In the genomic region with DNA sequence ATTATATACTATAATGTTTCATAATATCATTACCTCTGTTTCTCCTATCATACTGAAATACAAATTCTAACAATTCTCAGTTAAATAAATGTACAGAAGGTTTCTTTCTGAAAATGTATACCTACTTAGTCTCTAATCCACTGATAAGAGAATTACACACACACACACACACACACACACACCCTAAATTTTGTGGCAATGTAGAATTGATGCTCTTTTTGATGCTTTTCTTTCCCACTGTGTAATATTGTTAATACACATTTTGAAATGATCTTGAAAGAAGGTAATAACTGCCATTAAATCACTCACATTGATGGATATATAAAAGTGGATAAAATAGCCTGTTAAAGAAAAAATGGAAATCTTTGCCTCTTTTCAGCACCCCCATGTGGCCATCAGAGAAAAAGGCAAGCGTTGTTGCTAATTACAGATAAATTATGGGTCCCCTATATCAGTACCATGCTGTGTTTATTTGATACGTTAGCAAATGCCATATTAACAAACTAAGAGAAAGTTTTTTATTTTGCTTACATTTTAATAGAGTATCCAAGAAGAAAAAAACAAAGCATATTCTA, we compare ENCODE assay signal across 10 cellular contexts.
DNase-seq lines count a peak whose midpoint lies in the region; ATAC-seq and TF ChIP-seq lines count a peak whose summit lies in the region.
"Had no signal": no experiment of that assay in that cellular context is flagged by ENCODE, and none has a peak within 500 bp of the region (broad histone marks: within the 10 kb centered on the region; RNA-seq: fewer than 3 reads in every experiment).

No MANE protein-coding gene starts in this region.

- H3K27me3 ChIP-seq in Caco-2 (replicated peaks; ENCODE audit: control insufficient read depth, insufficient read depth, low read length): no peaks in the 10 kb centered on the region
- H3K27me3 ChIP-seq in GM23338 (ENCODE audit: insufficient read depth): no peaks in the 10 kb centered on the region
- H3K27me3 ChIP-seq in Peyer's patch: no peaks in the 10 kb centered on the region

- H3F3A ChIP-seq in GM23338 (replicated peaks; ENCODE audit: low read depth): no peaks in the 10 kb centered on the region

- H3K36me3 Mint-ChIP-seq in Caco-2 (ENCODE audit: insufficient read depth, unreplicated experiment) (no peaks in the 10 kb centered on the region), GM23338 (ENCODE audit: low read depth) (no peaks in the 10 kb centered on the region)
- H3K36me3 Mint-ChIP-seq in activated naive CD4-positive, alpha-beta T cell treated with anti-CD3 and anti-CD28 coated beads, Interleukin-2, amount 50 U/mL, for 72 hours: no peaks in the 10 kb centered on the region

- H3K36me3 ChIP-seq in Caco-2 (ENCODE audit: control insufficient read depth, insufficient read depth, low read length) (no peaks in the 10 kb centered on the region), GM23338 (ENCODE audit: insufficient read depth) (no peaks in the 10 kb centered on the region), Peyer's patch (no peaks in the 10 kb centered on the region)

- ATAC-seq in GM23338: no peak
- no peak for ATAC-seq in activated naive CD4-positive, alpha-beta T cell treated with anti-CD3 and anti-CD28 coated beads, Interleukin-2, amount 50 U/mL, for 72 hours
- ATAC-seq: Right ventricle myocardium inferior had no signal

- TF ChIP-seq POLR2A in Peyer's patch (IDR thresholded peaks at IDR 0.05): no peak

- H3K27ac ChIP-seq in GM23338 (ENCODE audit: low read depth) (no peak overlapping the region), Peyer's patch (no peak overlapping the region)

- H3K79me2 ChIP-seq in GM23338 (replicated peaks; ENCODE audit: insufficient read depth): no peaks in the 10 kb centered on the region

- TF ChIP-seq CTCF in Caco-2 (IDR thresholded peaks at IDR 0.05; ENCODE audit: insufficient read depth in 1 of 2, low read depth in 1 of 2, low read length in 1 of 2, severe bottlenecking in 1 of 2, unreplicated experiment in 1 of 2) (peak; percentile 50 to 60), GM23338 (conservative IDR thresholded peaks at IDR 0.05; ENCODE audit: low read depth in 2 of 2) (peak; percentile 64 to 90), Peyer's patch (IDR thresholded peaks at IDR 0.05) (peak in 2 of 6 experiments; percentile 9 to 19)

- H3K4me3 Mint-ChIP-seq in Caco-2 (ENCODE audit: unreplicated experiment) (no peak overlapping the region), GM23338 (no peak overlapping the region)

- H3K9me2 ChIP-seq in GM23338 (ENCODE audit: insufficient read depth): no peaks in the 10 kb centered on the region

- BruUV-seq in Caco-2 (replicated peaks; lab: Mats Ljungman, UMichigan): no TSS peak

- no peak overlapping the region for H2AFZ ChIP-seq in GM23338

- H3K4me3 ChIP-seq in Caco-2 (ENCODE audit: low read depth, low read length) (no peak overlapping the region), GM23338 (no peak overlapping the region), Peyer's patch (no peak overlapping the region)

- DNase-seq in Caco-2 (peak in 1 of 2 experiments; percentile 6), GM23338 (ENCODE audit: low spot score) (peak; percentile 47), SK-MEL-5 (ENCODE audit: low read depth, low spot score) (peak; percentile 21), left kidney (ENCODE audit: low read depth, low spot score) (peak; percentile 24), NCI-H1092 treated with DMSO at 0.1 percent for 48 hours (lab: John Stamatoyannopoulos, UW) (no peak), Peyer's patch (no peak)
- no peak for DNase-seq in activated naive CD4-positive, alpha-beta T cell treated with anti-CD3 and anti-CD28 coated beads, Interleukin-2, amount 50 U/mL, for 72 hours (ENCODE audit: low spot score in 2 of 2)
- no peak for DNase-seq in activated CD8-positive, alpha-beta memory T cell treated with anti-CD3 and anti-CD28 coated beads for 24 hours
- DNase-seq: substantia nigra had no signal

- H3K4me1 Mint-ChIP-seq in Caco-2 (ENCODE audit: low read depth, unreplicated experiment): no peaks in the 10 kb centered on the region
- H3K4me1 Mint-ChIP-seq in GM23338: no peaks in the 10 kb centered on the region

- no peaks in the 10 kb centered on the region for H3K9me3 Mint-ChIP-seq in Caco-2 (ENCODE audit: unreplicated experiment)
- H3K9me3 Mint-ChIP-seq in GM23338: peaks cover 4% of the 10 kb centered on the region; the same call in 1 of the 3 replicates
- H3K9me3 Mint-ChIP-seq in activated naive CD4-positive, alpha-beta T cell treated with anti-CD3 and anti-CD28 coated beads, Interleukin-2, amount 50 U/mL, for 72 hours: no peaks in the 10 kb centered on the region

- H3K4me2 ChIP-seq in GM23338: no peak overlapping the region

- H3K4me1 ChIP-seq in Caco-2 (no peaks in the 10 kb centered on the region), GM23338 (ENCODE audit: insufficient read depth) (no peaks in the 10 kb centered on the region), Peyer's patch (no peaks in the 10 kb centered on the region)

- CTCF ChIA-PET in Caco-2 (lab: Charles Lee): no interaction called here

- H3K9me3 ChIP-seq in Caco-2 (no peaks in the 10 kb centered on the region), Peyer's patch (no peaks in the 10 kb centered on the region)

- intact Hi-C loops in Caco-2 (cut with micrococcal nuclease; ENCODE audit: unreplicated experiment): loop anchor here (1.0 kb wide), 2 partner anchors 216 to 307 kb away; no protein-coding TSS in a partner anchor

- in situ Hi-C loops in SK-MEL-5 (cut with HindIII; ENCODE audit: low pct_unique_long_range_greater_than_20kb, low sequenced_read_pairs): no loop called here

- H3K27me3 Mint-ChIP-seq in Caco-2 (ENCODE audit: insufficient read depth, unreplicated experiment): no peaks in the 10 kb centered on the region
- no peaks in the 10 kb centered on the region for H3K27me3 Mint-ChIP-seq in GM23338 (ENCODE audit: insufficient read depth, low read depth, poor library complexity)

- no peaks in the 10 kb centered on the region for H4K20me1 ChIP-seq in GM23338 (replicated peaks; ENCODE audit: insufficient read depth)

- POLR2A ChIA-PET in Caco-2 (lab: Charles Lee): no interaction called here

- no peak overlapping the region for H3K27ac Mint-ChIP-seq in Caco-2 (ENCODE audit: unreplicated experiment)
- H3K27ac Mint-ChIP-seq in GM23338: no peak overlapping the region
- no peak overlapping the region for H3K27ac Mint-ChIP-seq in activated naive CD4-positive, alpha-beta T cell treated with anti-CD3 and anti-CD28 coated beads, Interleukin-2, amount 50 U/mL, for 72 hours

TF ChIP-seq in GM23338, 12 proteins besides CTCF, POLR2A, EP300 and RAD21 (continues in another document):
- TF ChIP-seq CREB1 (CRISPR knock-in tag; IDR thresholded peaks at IDR 0.05; ENCODE audit: low read depth): no peak
- TF ChIP-seq EZH2phosphoT487 (IDR thresholded peaks at IDR 0.05; ENCODE audit: unreplicated experiment): no peak
- TF ChIP-seq JUNB (IDR thresholded peaks at IDR 0.05; ENCODE audit: unreplicated experiment): no peak
- no peak for TF ChIP-seq STAT1 (IDR thresholded peaks at IDR 0.05; ENCODE audit: unreplicated experiment)
- no peak for TF ChIP-seq NANOG (IDR thresholded peaks at IDR 0.05; ENCODE audit: borderline replicate concordance)
- no peak for TF ChIP-seq ZNF331 (CRISPR knock-in tag; IDR thresholded peaks at IDR 0.05; ENCODE audit: low read depth)
- TF ChIP-seq, protein P1, sequence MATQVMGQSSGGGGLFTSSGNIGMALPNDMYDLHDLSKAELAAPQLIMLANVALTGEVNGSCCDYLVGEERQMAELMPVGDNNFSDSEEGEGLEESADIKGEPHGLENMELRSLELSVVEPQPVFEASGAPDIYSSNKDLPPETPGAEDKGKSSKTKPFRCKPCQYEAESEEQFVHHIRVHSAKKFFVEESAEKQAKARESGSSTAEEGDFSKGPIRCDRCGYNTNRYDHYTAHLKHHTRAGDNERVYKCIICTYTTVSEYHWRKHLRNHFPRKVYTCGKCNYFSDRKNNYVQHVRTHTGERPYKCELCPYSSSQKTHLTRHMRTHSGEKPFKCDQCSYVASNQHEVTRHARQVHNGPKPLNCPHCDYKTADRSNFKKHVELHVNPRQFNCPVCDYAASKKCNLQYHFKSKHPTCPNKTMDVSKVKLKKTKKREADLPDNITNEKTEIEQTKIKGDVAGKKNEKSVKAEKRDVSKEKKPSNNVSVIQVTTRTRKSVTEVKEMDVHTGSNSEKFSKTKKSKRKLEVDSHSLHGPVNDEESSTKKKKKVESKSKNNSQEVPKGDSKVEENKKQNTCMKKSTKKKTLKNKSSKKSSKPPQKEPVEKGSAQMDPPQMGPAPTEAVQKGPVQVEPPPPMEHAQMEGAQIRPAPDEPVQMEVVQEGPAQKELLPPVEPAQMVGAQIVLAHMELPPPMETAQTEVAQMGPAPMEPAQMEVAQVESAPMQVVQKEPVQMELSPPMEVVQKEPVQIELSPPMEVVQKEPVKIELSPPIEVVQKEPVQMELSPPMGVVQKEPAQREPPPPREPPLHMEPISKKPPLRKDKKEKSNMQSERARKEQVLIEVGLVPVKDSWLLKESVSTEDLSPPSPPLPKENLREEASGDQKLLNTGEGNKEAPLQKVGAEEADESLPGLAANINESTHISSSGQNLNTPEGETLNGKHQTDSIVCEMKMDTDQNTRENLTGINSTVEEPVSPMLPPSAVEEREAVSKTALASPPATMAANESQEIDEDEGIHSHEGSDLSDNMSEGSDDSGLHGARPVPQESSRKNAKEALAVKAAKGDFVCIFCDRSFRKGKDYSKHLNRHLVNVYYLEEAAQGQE (IDR thresholded peaks at IDR 0.05; ENCODE audit: unreplicated experiment): no peak
- TF ChIP-seq, protein P2, sequence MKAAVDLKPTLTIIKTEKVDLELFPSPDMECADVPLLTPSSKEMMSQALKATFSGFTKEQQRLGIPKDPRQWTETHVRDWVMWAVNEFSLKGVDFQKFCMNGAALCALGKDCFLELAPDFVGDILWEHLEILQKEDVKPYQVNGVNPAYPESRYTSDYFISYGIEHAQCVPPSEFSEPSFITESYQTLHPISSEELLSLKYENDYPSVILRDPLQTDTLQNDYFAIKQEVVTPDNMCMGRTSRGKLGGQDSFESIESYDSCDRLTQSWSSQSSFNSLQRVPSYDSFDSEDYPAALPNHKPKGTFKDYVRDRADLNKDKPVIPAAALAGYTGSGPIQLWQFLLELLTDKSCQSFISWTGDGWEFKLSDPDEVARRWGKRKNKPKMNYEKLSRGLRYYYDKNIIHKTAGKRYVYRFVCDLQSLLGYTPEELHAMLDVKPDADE (IDR thresholded peaks at IDR 0.05): no peak
- no peak for TF ChIP-seq EZH2 (IDR thresholded peaks at IDR 0.05; ENCODE audit: low read depth, unreplicated experiment)
- TF ChIP-seq ZNF114 (CRISPR knock-in tag; IDR thresholded peaks at IDR 0.05): no peak
- no peak for TF ChIP-seq POLR2AphosphoS5 (IDR thresholded peaks at IDR 0.05; ENCODE audit: low read depth)

Comparison
In these comparisons a context has a peak if more than half of its experiments do, and no peak if none do; other contexts are left out.
1. DNase-seq: peak in GM23338 (single experiment), SK-MEL-5 (single experiment) and left kidney (single experiment); none in NCI-H1092 treated with DMSO at 0.1 percent for 48 hours (single experiment), activated naive CD4-positive, alpha-beta T cell treated with anti-CD3 and anti-CD28 coated beads, Interleukin-2, amount 50 U/mL, for 72 hours (0 of 2), activated CD8-positive, alpha-beta memory T cell treated with anti-CD3 and anti-CD28 coated beads for 24 hours (single experiment) and Peyer's patch (0 of 3).